ENCODE assay signal across 9 cellular contexts in the genomic region with DNA sequence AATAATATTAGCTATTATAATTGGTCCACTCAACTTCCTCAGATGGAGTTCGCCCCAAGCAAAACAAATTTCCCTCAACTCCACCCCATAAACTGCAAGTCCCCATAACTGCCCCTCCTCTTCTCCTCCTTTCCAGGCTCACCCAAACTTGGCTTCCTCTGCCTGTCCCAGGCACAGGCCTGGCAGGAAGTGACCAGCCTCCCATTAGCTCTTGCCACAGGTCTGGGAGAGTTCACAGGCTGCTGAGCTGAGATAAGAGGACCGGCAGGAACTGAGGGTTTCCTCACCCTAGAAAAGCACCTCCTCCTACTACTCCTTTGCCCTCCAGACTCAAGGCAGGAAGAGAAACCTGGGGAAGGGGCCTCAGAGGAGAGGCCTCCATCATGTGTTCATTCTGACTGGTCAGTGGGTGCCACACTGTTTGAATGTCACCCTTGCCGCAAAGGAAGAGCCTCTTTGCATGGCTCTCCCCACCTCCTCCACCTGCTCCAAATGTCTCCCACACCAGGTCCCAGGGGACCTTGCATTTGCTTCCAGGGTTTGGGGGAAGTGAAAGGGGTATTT. TPM values are rescaled to one million over a fixed set of nuclear protein-coding genes. Genes with fewer than 3 reads are reported as not detected.
DNase-seq lines count a peak whose midpoint lies in the region; ATAC-seq and TF ChIP-seq lines count a peak whose summit lies in the region.
"Had no signal": no experiment of that assay in that cellular context is flagged by ENCODE, and none has a peak within 500 bp of the region (broad histone marks: within the 10 kb centered on the region; RNA-seq: fewer than 3 reads in every experiment).

No MANE protein-coding gene starts in this region.

- POLR2A ChIA-PET in SK-N-SH (lab: Yijun Ruan, JAX) = no interaction called here
- POLR2A ChIA-PET in naive thymus-derived CD4-positive, alpha-beta T cell (lab: Charles Lee) = no interaction called here
- POLR2A ChIA-PET in activated CD4-positive, alpha-beta T cell treated with anti-CD3 and anti-CD28 coated beads, Interleukin-2, amount 10 ng/mL, durations not matched to agents 7 days and 5 days (lab: Charles Lee) = no interaction called here

- H3K4me1 ChIP-seq in SK-N-SH (ENCODE audit: control insufficient read depth in 1 of 2, insufficient read depth in 2 of 2, low read depth in 1 of 2, low read length in 1 of 2) = peaks cover 0 to 12% of the 10 kb centered on the region in 2 experiments; a peak in 1 of 4 replicates
- H3K4me1 ChIP-seq in naive thymus-derived CD4-positive, alpha-beta T cell (ENCODE audit: control insufficient read depth in 2 of 2, insufficient read depth in 2 of 2, low read length in 2 of 2) = no peaks in the 10 kb centered on the region

- peaks cover 4% of the 10 kb centered on the region for H3F3A ChIP-seq in SK-N-SH (replicated peaks; ENCODE audit: insufficient read depth)

- no peaks in the 10 kb centered on the region for H3K9me2 ChIP-seq in SK-N-SH

- H3K4me1 Mint-ChIP-seq in naive thymus-derived CD4-positive, alpha-beta T cell = peaks cover 0 to 17% (median 0%) of the 10 kb centered on the region in 7 donors
- H3K4me1 Mint-ChIP-seq in activated CD4-positive, alpha-beta T cell treated with anti-CD3 and anti-CD28 coated beads, Interleukin-2, amount 10 ng/mL, durations not matched to agents 7 days and 5 days = no peaks in the 10 kb centered on the region

- no peak overlapping the region for H3K4me3 Mint-ChIP-seq in naive thymus-derived CD4-positive, alpha-beta T cell
- H3K4me3 Mint-ChIP-seq in activated CD4-positive, alpha-beta T cell treated with anti-CD3 and anti-CD28 coated beads, Interleukin-2, amount 10 ng/mL, durations not matched to agents 7 days and 5 days = no peak overlapping the region

- no peak for TF ChIP-seq RAD21 in SK-N-SH (IDR thresholded peaks at IDR 0.05; ENCODE audit: low read length)

- H3K27me3 Mint-ChIP-seq in naive thymus-derived CD4-positive, alpha-beta T cell = no peaks in the 10 kb centered on the region
- no peaks in the 10 kb centered on the region for H3K27me3 Mint-ChIP-seq in activated CD4-positive, alpha-beta T cell treated with anti-CD3 and anti-CD28 coated beads, Interleukin-2, amount 10 ng/mL, durations not matched to agents 7 days and 5 days

- CTCF ChIA-PET in SK-N-SH (lab: Yijun Ruan, JAX) = interaction anchor here (1.3 kb wide), 1 partner anchor 24 kb away, joined by 3 read pairs; no protein-coding TSS in a partner anchor
- CTCF ChIA-PET in naive thymus-derived CD4-positive, alpha-beta T cell (lab: Charles Lee) = no interaction called here
- CTCF ChIA-PET in activated CD4-positive, alpha-beta T cell treated with anti-CD3 and anti-CD28 coated beads, Interleukin-2, amount 10 ng/mL, durations not matched to agents 7 days and 5 days (lab: Charles Lee) = interaction anchor here (1.7 to 1.9 kb wide), 2 partner anchors 9 to 24 kb away, joined by 4 to 5 read pairs; a partner anchor contains a TSS

- H3K36me3 Mint-ChIP-seq in naive thymus-derived CD4-positive, alpha-beta T cell = peaks cover 0 to 2% (median 0%) of the 10 kb centered on the region in 5 donors
- H3K36me3 Mint-ChIP-seq in activated CD4-positive, alpha-beta T cell treated with anti-CD3 and anti-CD28 coated beads, Interleukin-2, amount 10 ng/mL, durations not matched to agents 7 days and 5 days (ENCODE audit: low read depth) = no peaks in the 10 kb centered on the region

- H3K9me3 ChIP-seq in SK-N-SH = no peaks in the 10 kb centered on the region
- no peaks in the 10 kb centered on the region for H3K9me3 ChIP-seq in naive thymus-derived CD4-positive, alpha-beta T cell (ENCODE audit: control insufficient read depth in 2 of 3, low read length in 3 of 3)

- H3K27me3 ChIP-seq in SK-N-SH (ENCODE audit: insufficient read depth) = no peaks in the 10 kb centered on the region
- no peaks in the 10 kb centered on the region for H3K27me3 ChIP-seq in naive thymus-derived CD4-positive, alpha-beta T cell (ENCODE audit: control insufficient read depth in 2 of 2, insufficient read depth in 2 of 2, low read length in 2 of 2)
- no peaks in the 10 kb centered on the region for H3K27me3 ChIP-seq in dorsolateral prefrontal cortex

- ATAC-seq in naive thymus-derived CD4-positive, alpha-beta T cell = peak; percentile 59
- ATAC-seq in HG03520 (IDR thresholded peaks at IDR 0.05; ENCODE audit: unreplicated experiment) = no peak
- no peak for ATAC-seq in HG02840 (IDR thresholded peaks at IDR 0.05; ENCODE audit: low FRiP score, unreplicated experiment)

- H3K4me3 ChIP-seq in SK-N-SH (ENCODE audit: low read depth in 2 of 2, low read length in 1 of 2) = no peak overlapping the region
- no peak overlapping the region for H3K4me3 ChIP-seq in foreskin fibroblast (ENCODE audit: low read depth in 1 of 2, low read length in 2 of 2)
- no peak overlapping the region for H3K4me3 ChIP-seq in naive thymus-derived CD4-positive, alpha-beta T cell (ENCODE audit: low read length)
- H3K4me3 ChIP-seq in dorsolateral prefrontal cortex = no peak overlapping the region

- no peaks in the 10 kb centered on the region for H3K9me3 Mint-ChIP-seq in naive thymus-derived CD4-positive, alpha-beta T cell
- H3K9me3 Mint-ChIP-seq in activated CD4-positive, alpha-beta T cell treated with anti-CD3 and anti-CD28 coated beads, Interleukin-2, amount 10 ng/mL, durations not matched to agents 7 days and 5 days = no peaks in the 10 kb centered on the region

- H3K27ac Mint-ChIP-seq in naive thymus-derived CD4-positive, alpha-beta T cell = peak overlapping the region in 1 of 9 donors; percentile 20
- no peak overlapping the region for H3K27ac Mint-ChIP-seq in activated CD4-positive, alpha-beta T cell treated with anti-CD3 and anti-CD28 coated beads, Interleukin-2, amount 10 ng/mL, durations not matched to agents 7 days and 5 days

- peaks cover 0 to 2% of the 10 kb centered on the region in 2 experiments for H3K36me3 ChIP-seq in SK-N-SH (replicated peaks in 1 of 2; ENCODE audit: control insufficient read depth in 1 of 2, insufficient read depth in 2 of 2, low read length in 1 of 2)
- no peaks in the 10 kb centered on the region for H3K36me3 ChIP-seq in naive thymus-derived CD4-positive, alpha-beta T cell (ENCODE audit: control insufficient read depth in 2 of 3, insufficient read depth in 3 of 3, low read length in 3 of 3)

- no peak overlapping the region for H2AFZ ChIP-seq in SK-N-SH (ENCODE audit: low read depth)

- DNase-seq in EH (ENCODE audit: low read depth) (peak; percentile 34), SK-N-SH (peak; percentile 64), foreskin fibroblast (peak; percentile 23 to 49), dorsolateral prefrontal cortex (no peak)
- no peak for DNase-seq in naive thymus-derived CD4-positive, alpha-beta T cell
- DNase-seq in activated CD4-positive, alpha-beta T cell treated with anti-CD3 and anti-CD28 coated beads, Interleukin-2, amount 10 ng/mL, durations not matched to agents 7 days and 5 days = no peak
- DNase-seq: GOT3 had no signal

- intact Hi-C loops in naive thymus-derived CD4-positive, alpha-beta T cell (cut with micrococcal nuclease) = no loop called here
- intact Hi-C loops in dorsolateral prefrontal cortex (cut with DNase I) = no loop called here

- no peaks in the 10 kb centered on the region for H3K79me2 ChIP-seq in SK-N-SH (ENCODE audit: insufficient read depth)

- WGBS in SK-N-SH (ENCODE audit: low lambda C conversion rate) = 66% methylated on average over 3 of the region's 3 CpGs

- H3K9ac ChIP-seq in SK-N-SH = no peak overlapping the region

- H3K4me2 ChIP-seq in SK-N-SH = no peak overlapping the region

- H3K27ac ChIP-seq in SK-N-SH (ENCODE audit: low read depth in 2 of 2, low read length in 1 of 2) (peak overlapping the region in 1 of 2 experiments; percentile 50; a peak in 1 of 4 replicates), dorsolateral prefrontal cortex (no peak overlapping the region)
- H3K27ac ChIP-seq in naive thymus-derived CD4-positive, alpha-beta T cell (ENCODE audit: low read depth, low read length) = no peak overlapping the region

- no peak for TF ChIP-seq CTCF in SK-N-SH (IDR thresholded peaks at IDR 0.05)
- TF ChIP-seq CTCF in foreskin fibroblast (IDR thresholded peaks at IDR 0.05; ENCODE audit: low read depth, low read length) = no peak
- no peak for TF ChIP-seq CTCF in dorsolateral prefrontal cortex (IDR thresholded peaks at IDR 0.05 in 54 of 56, conservative IDR thresholded peaks at IDR 0.05 in 2 of 56; ENCODE audit: low read depth in 1 of 56, partially characterized antibody in 56 of 56)

- TF ChIP-seq EP300 in SK-N-SH (IDR thresholded peaks at IDR 0.05; ENCODE audit: borderline replicate concordance in 1 of 2, low read depth in 1 of 2, low read length in 1 of 2) = no peak

- no peaks in the 10 kb centered on the region for H4K20me1 ChIP-seq in SK-N-SH (ENCODE audit: insufficient read depth)

RNA-seq across cellular contexts. Expression of a gene that starts 24.5 kb away (rescaled TPM):
- 50.2 and 52.2 TPM in 2 replicates for polyA plus RNA-seq in SK-N-SH (2012; rRNA removed)
- 20.6 and 31.3 TPM in 2 replicates for polyA plus RNA-seq in SK-N-SH (2012; cell fraction: cytosol; rRNA removed)
- polyA plus RNA-seq in SK-N-SH (2012; cell fraction: nucleus; rRNA removed) = 41.8 and 68.7 TPM in 2 replicates
- total RNA-seq in naive thymus-derived CD4-positive, alpha-beta T cell = 10 to 100 TPM; 13.9 to 24.2 (median 22.5) TPM
- 10 to 100 TPM; 32.3 to 45.5 TPM for polyA plus RNA-seq in naive thymus-derived CD4-positive, alpha-beta T cell
- total RNA-seq in dorsolateral prefrontal cortex = 100 to 1,000 TPM in 3 of 120 experiments, 10 to 100 TPM in 117; 43.8 to 108 (median 67.5) TPM
- 10 to 100 TPM; 22.4 to 23.1 TPM for total RNA-seq in activated CD4-positive, alpha-beta T cell treated with anti-CD3 and anti-CD28 coated beads, Interleukin-2, amount 10 ng/mL, durations not matched to agents 7 days and 5 days

RNA-seq across cellular contexts. Expression of a gene that starts 36.7 kb away (rescaled TPM):
- 185 and 433 TPM in 2 replicates for polyA plus RNA-seq in SK-N-SH (2012; rRNA removed)
- polyA plus RNA-seq in SK-N-SH (2012; cell fraction: cytosol; rRNA removed) = 168 and 262 TPM in 2 replicates
- 132 and 146 TPM in 2 replicates for polyA plus RNA-seq in SK-N-SH (2012; cell fraction: nucleus; rRNA removed)
- 100 to 1,000 TPM in 2 of 5 experiments, 10 to 100 TPM in 3; 90.0 to 180 (median 95.3) TPM for total RNA-seq in naive thymus-derived CD4-positive, alpha-beta T cell
- 10 to 100 TPM; 35.7 to 41.0 TPM for polyA plus RNA-seq in naive thymus-derived CD4-positive, alpha-beta T cell
- 10 to 100 TPM; 33.1 to 85.0 (median 58.3) TPM for total RNA-seq in dorsolateral prefrontal cortex
- total RNA-seq in activated CD4-positive, alpha-beta T cell treated with anti-CD3 and anti-CD28 coated beads, Interleukin-2, amount 10 ng/mL, durations not matched to agents 7 days and 5 days = 100 to 1,000 TPM; 291 to 318 TPM

Comparison
In these comparisons a context has a peak if more than half of its experiments do, and no peak if none do; other contexts are left out.
1. DNase-seq: peak in EH (single experiment), SK-N-SH (single experiment) and foreskin fibroblast (2 of 2); none in naive thymus-derived CD4-positive, alpha-beta T cell (0 of 9), dorsolateral prefrontal cortex (0 of 10) and activated CD4-positive, alpha-beta T cell treated with anti-CD3 and anti-CD28 coated beads, Interleukin-2, amount 10 ng/mL, durations not matched to agents 7 days and 5 days (single experiment).